Comparison of ENCODE assay signal across 19 cellular contexts in the genomic region with DNA sequence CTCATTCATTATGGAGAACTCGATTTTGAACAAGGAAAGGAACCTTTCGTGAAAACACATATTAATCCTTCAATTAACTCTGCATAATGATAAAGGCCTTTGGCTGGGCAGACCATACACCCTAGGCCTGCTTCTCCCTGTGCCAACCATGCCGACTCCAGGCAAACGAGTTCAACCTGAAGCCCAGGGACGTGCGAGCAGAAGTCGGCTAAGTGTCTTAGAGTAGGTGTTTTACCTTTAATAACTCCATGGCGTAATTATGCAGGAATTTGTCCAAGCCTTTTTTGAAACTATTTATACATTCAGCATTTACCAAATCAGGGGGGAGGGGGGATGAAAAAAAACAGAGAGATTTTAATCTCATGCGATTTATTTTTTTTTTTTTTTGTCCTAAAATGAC.
DNase-seq lines count a peak whose midpoint lies in the region; ATAC-seq and TF ChIP-seq lines count a peak whose summit lies in the region.
"Had no signal": no experiment of that assay in that cellular context is flagged by ENCODE, and none has a peak within 500 bp of the region (broad histone marks: within the 10 kb centered on the region; RNA-seq: fewer than 3 reads in every experiment).

No MANE protein-coding gene starts in this region.

- H3K27me3 ChIP-seq in left lung: no peaks in the 10 kb centered on the region
- H3K27me3 ChIP-seq: hepatocyte had no signal

- H3K79me2 ChIP-seq in OCI-LY7 (ENCODE audit: insufficient read depth, low read depth, low read length): no peaks in the 10 kb centered on the region
- H3K79me2 ChIP-seq: hepatocyte had no signal

- H4K20me1 ChIP-seq in OCI-LY7 (ENCODE audit: insufficient read depth, low read length): no peaks in the 10 kb centered on the region

- H3K4me2 ChIP-seq in OCI-LY7 (ENCODE audit: low read length): peak overlapping the region; percentile 79
- H3K4me2 ChIP-seq: hepatocyte had no signal

- intact Hi-C loops in OCI-LY7 (cut with micrococcal nuclease; ENCODE audit: unreplicated experiment) (loop anchor here (10.0 kb wide), 1 partner anchor 703 kb away; no protein-coding TSS in a partner anchor), left lung (cut with DNase I) (no loop called here)

- peaks cover 73% of the 10 kb centered on the region for H3K4me1 ChIP-seq in OCI-LY7 (ENCODE audit: insufficient read depth, low read length, poor library complexity, severe bottlenecking)
- peaks cover 0 to 7% of the 10 kb centered on the region in 2 donors for H3K4me1 ChIP-seq in left lung
- H3K4me1 ChIP-seq: tibial nerve had no signal

- H3K36me3 ChIP-seq in OCI-LY7 (ENCODE audit: insufficient read depth, low read length): no peaks in the 10 kb centered on the region; the same call in 1 of the 2 replicates
- H3K36me3 ChIP-seq in left lung: no peaks in the 10 kb centered on the region
- H3K36me3 ChIP-seq: neutrophil, tibial nerve had no signal

- POLR2A ChIA-PET in OCI-LY7 (lab: Charles Lee): no interaction called here

- BruUV-seq in OCI-LY7 (replicated peaks; lab: Mats Ljungman, UMichigan): no TSS peak

- CTCF ChIA-PET in OCI-LY7 (lab: Charles Lee; ENCODE audit: unreplicated experiment): no interaction called here

- no peaks in the 10 kb centered on the region for H3K9me2 ChIP-seq in OCI-LY7 (ENCODE audit: insufficient read depth, low read length)

- H3K27ac ChIP-seq in OCI-LY7 (ENCODE audit: low read depth, low read length, poor library complexity, severe bottlenecking): peak overlapping the region; percentile 91
- no peak overlapping the region for H3K27ac ChIP-seq in left lung
- H3K27ac ChIP-seq: hepatocyte, neutrophil, tibial nerve had no signal

- DNase-seq in NCI-H2196 (lab: John Stamatoyannopoulos, UW; ENCODE audit: unreplicated experiment) (peak; percentile 13), NCI-H2196 treated with DMSO at 0.1 percent for 48 hours (lab: John Stamatoyannopoulos, UW; ENCODE audit: unreplicated experiment) (no peak), OCI-LY7 (ENCODE audit: low spot score) (no peak), left lung (no peak), dermis blood vessel endothelial cell (no peak), AG08395 (ENCODE audit: low spot score) (no peak)
- DNase-seq: activated B cell treated with CpG ODN at 0.5 μM for 24 hours; activated CD8-positive, alpha-beta T cell treated with anti-CD3 and anti-CD28 coated beads for 36 hours; activated T-cell treated with anti-CD3 and anti-CD28 coated beads, Interleukin-2, amount 50 U/mL, for 4 hours; CD8-positive, alpha-beta memory T cell; H9; OCI-M1; T-helper 2 cell had no signal

- peak overlapping the region; percentile 68; the same call in 1 of the 2 replicates for H2AFZ ChIP-seq in OCI-LY7 (ENCODE audit: low read length)
- H2AFZ ChIP-seq: hepatocyte had no signal

- TF ChIP-seq CTCF in OCI-LY7 (conservative IDR thresholded peaks at IDR 0.05; ENCODE audit: low read length) (no peak), left lung (IDR thresholded peaks at IDR 0.05) (no peak)

- H3K4me3 ChIP-seq in OCI-LY7 (ENCODE audit: low read depth, low read length, poor library complexity, severe bottlenecking): peak overlapping the region; percentile 5
- H3K4me3 ChIP-seq in left lung: no peak overlapping the region
- H3K4me3 ChIP-seq: hepatocyte, tibial nerve had no signal

- ATAC-seq in left lung (peak; percentile 87), GM18502 (IDR thresholded peaks at IDR 0.05; ENCODE audit: poor library complexity, unreplicated experiment) (no peak), GM18909 (IDR thresholded peaks at IDR 0.05; ENCODE audit: poor library complexity, unreplicated experiment) (no peak)
- ATAC-seq: activated CD8-positive, alpha-beta T cell treated with anti-CD3 and anti-CD28 coated beads for 36 hours; activated T-cell treated with anti-CD3 and anti-CD28 coated beads, Interleukin-2, amount 50 U/mL, for 4 hours; stimulated activated effector memory CD8-positive, alpha-beta T cell treated with anti-CD3 and anti-CD28 coated beads, Interleukin-12 subunit alpha, Interleukin-12 subunit beta, amount 100 ng/mL, for 72 hours had no signal

- H3K9me3 ChIP-seq in OCI-LY7 (ENCODE audit: low read length) (no peaks in the 10 kb centered on the region), left lung (no peaks in the 10 kb centered on the region)
- H3K9me3 ChIP-seq: neutrophil had no signal
